Comparison of ENCODE assay signal across 16 cellular contexts in genomic region chr6:31169123-31169857, GRCh38.
A peak's percentile ranks its signal among the peaks of the same experiment; 100 is the strongest.
DNase-seq lines count a peak whose midpoint lies in the region; ATAC-seq lines count a peak whose summit lies in the region.
"Had no signal": no experiment of that assay in that cellular context is flagged by ENCODE, and none has a peak within 500 bp of the region (broad histone marks: within the 10 kb centered on the region; RNA-seq: fewer than 3 reads in every experiment).

No MANE protein-coding gene starts in this region.

- H3K27ac ChIP-seq in HUES6 (ENCODE audit: low read depth, low read length), result peak overlapping the region; percentile 93; the same call in 1 of the 2 replicates
- H3K27ac ChIP-seq: colonic mucosa, foreskin keratinocyte, lower lobe of right lung, parathyroid adenoma had no signal

- H3K9me3 Mint-ChIP-seq in activated naive CD8-positive, alpha-beta T cell treated with anti-CD3 and anti-CD28 coated beads, Interleukin-2, amount 50 U/mL, for 24 hours, result no peaks in the 10 kb centered on the region
- H3K9me3 Mint-ChIP-seq: CD8-positive, alpha-beta T cell had no signal

- no peak overlapping the region for H3K4me3 Mint-ChIP-seq in activated naive CD8-positive, alpha-beta T cell treated with anti-CD3 and anti-CD28 coated beads, Interleukin-2, amount 50 U/mL, for 24 hours
- H3K4me3 Mint-ChIP-seq: CD8-positive, alpha-beta T cell had no signal

- H3K9ac ChIP-seq in HUES6 (ENCODE audit: low read length) (peak overlapping the region; percentile 95), iPS-15b (ENCODE audit: low read depth, low read length) (peak overlapping the region; percentile 96)
- H3K9ac ChIP-seq: parathyroid adenoma had no signal

- no peak for ATAC-seq in activated naive CD8-positive, alpha-beta T cell treated with anti-CD3 and anti-CD28 coated beads, Interleukin-2, amount 50 U/mL, for 24 hours
- no peak for ATAC-seq in GM21717 (IDR thresholded peaks at IDR 0.05; ENCODE audit: unreplicated experiment)
- ATAC-seq in HG03025 (IDR thresholded peaks at IDR 0.05; ENCODE audit: low FRiP score, unreplicated experiment), result no peak
- ATAC-seq: CD8-positive, alpha-beta T cell; foreskin keratinocyte; lower lobe of right lung had no signal

- peaks cover 2% of the 10 kb centered on the region for H3K36me3 Mint-ChIP-seq in activated naive CD8-positive, alpha-beta T cell treated with anti-CD3 and anti-CD28 coated beads, Interleukin-2, amount 50 U/mL, for 24 hours (ENCODE audit: low read depth)
- H3K36me3 Mint-ChIP-seq: CD8-positive, alpha-beta T cell had no signal

- H3K4me1 ChIP-seq in HUES6 (ENCODE audit: control insufficient read depth, insufficient read depth, low read length), result peaks cover 36% of the 10 kb centered on the region
- peaks cover 22% of the 10 kb centered on the region for H3K4me1 ChIP-seq in iPS-15b (ENCODE audit: control insufficient read depth, insufficient read depth, low read length)
- H3K4me1 ChIP-seq: colonic mucosa, foreskin keratinocyte, lower lobe of right lung, parathyroid adenoma had no signal

- H3K4me3 ChIP-seq in HUES6 (ENCODE audit: low read depth, low read length), result peak overlapping the region; percentile 72
- H3K4me3 ChIP-seq in iPS-15b (ENCODE audit: low read depth, low read length), result peak overlapping the region; percentile 95
- H3K4me3 ChIP-seq: colonic mucosa, lower lobe of right lung had no signal

- peaks cover 8% of the 10 kb centered on the region; the same call in 1 of the 2 replicates for H3K27me3 ChIP-seq in HUES6 (ENCODE audit: control insufficient read depth, insufficient read depth, low read length)
- H3K27me3 ChIP-seq in iPS-15b (ENCODE audit: control insufficient read depth, insufficient read depth, low read length), result no peaks in the 10 kb centered on the region
- H3K27me3 ChIP-seq: colonic mucosa, foreskin keratinocyte had no signal

- H3K27me3 Mint-ChIP-seq in activated naive CD8-positive, alpha-beta T cell treated with anti-CD3 and anti-CD28 coated beads, Interleukin-2, amount 50 U/mL, for 24 hours, result no peaks in the 10 kb centered on the region

- H3K27ac Mint-ChIP-seq in activated naive CD8-positive, alpha-beta T cell treated with anti-CD3 and anti-CD28 coated beads, Interleukin-2, amount 50 U/mL, for 24 hours, result no peak overlapping the region
- H3K27ac Mint-ChIP-seq: CD8-positive, alpha-beta T cell had no signal

- peak; percentile 28 for DNase-seq in EL
- no peak for DNase-seq in activated naive CD8-positive, alpha-beta T cell treated with anti-CD3 and anti-CD28 coated beads, Interleukin-2, amount 50 U/mL, for 24 hours
- DNase-seq: activated CD4-positive, alpha-beta T cell treated with anti-CD3 and anti-CD28 coated beads, Interleukin-2, amount 50 U/mL, for 48 hours; activated naive CD4-positive, alpha-beta T cell treated with anti-CD3 and anti-CD28 coated beads, Interleukin-2, amount 50 U/mL, for 16 hours; CD8-positive, alpha-beta T cell; colonic mucosa; DND-41; NCI-H1436; substantia nigra had no signal

- no peaks in the 10 kb centered on the region for H3K9me3 ChIP-seq in HUES6 (ENCODE audit: control insufficient read depth, insufficient read depth, low read depth, low read length)
- no peaks in the 10 kb centered on the region for H3K9me3 ChIP-seq in iPS-15b (ENCODE audit: control insufficient read depth, insufficient read depth, low read length)
- H3K9me3 ChIP-seq: colonic mucosa, lower lobe of right lung had no signal

- H3K4me1 Mint-ChIP-seq in activated naive CD8-positive, alpha-beta T cell treated with anti-CD3 and anti-CD28 coated beads, Interleukin-2, amount 50 U/mL, for 24 hours, result peaks cover 8% of the 10 kb centered on the region

- H3K36me3 ChIP-seq in HUES6 (ENCODE audit: control insufficient read depth, insufficient read depth, low read length) (peaks cover 40% of the 10 kb centered on the region), iPS-15b (ENCODE audit: control insufficient read depth, insufficient read depth, low read length) (peaks cover 24% of the 10 kb centered on the region)
- H3K36me3 ChIP-seq: colonic mucosa, lower lobe of right lung had no signal
